1 cellular context compared by ENCODE assay signal in the genomic region with DNA sequence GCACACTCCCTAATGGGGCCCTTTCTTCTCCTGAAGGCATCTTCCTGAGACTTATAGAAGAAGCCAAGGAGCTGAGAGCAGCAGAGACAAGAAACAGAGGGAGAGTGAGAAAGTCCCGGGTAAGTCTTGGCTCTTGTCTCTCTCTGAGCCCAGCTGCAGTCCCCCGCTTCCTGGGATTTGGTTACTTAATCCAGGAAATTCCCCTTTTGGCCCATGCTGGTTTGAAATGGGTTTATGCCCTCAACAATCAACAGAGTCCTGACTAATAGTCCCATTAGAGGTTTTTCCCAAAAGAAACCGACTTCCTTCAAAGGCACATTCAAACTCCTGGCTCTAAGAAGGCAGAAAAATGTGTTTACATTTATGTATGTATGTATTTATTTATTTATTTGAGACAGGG.
TF ChIP-seq lines count a peak whose summit lies in the region.

No MANE protein-coding gene starts in this region.

TF ChIP-seq in SK-N-SH treated with all-trans-retinoic acid at 6 μM for 48 hours, 23 proteins besides CTCF, POLR2A, EP300 and RAD21 (continued from another document):
- TF ChIP-seq, protein P1, sequence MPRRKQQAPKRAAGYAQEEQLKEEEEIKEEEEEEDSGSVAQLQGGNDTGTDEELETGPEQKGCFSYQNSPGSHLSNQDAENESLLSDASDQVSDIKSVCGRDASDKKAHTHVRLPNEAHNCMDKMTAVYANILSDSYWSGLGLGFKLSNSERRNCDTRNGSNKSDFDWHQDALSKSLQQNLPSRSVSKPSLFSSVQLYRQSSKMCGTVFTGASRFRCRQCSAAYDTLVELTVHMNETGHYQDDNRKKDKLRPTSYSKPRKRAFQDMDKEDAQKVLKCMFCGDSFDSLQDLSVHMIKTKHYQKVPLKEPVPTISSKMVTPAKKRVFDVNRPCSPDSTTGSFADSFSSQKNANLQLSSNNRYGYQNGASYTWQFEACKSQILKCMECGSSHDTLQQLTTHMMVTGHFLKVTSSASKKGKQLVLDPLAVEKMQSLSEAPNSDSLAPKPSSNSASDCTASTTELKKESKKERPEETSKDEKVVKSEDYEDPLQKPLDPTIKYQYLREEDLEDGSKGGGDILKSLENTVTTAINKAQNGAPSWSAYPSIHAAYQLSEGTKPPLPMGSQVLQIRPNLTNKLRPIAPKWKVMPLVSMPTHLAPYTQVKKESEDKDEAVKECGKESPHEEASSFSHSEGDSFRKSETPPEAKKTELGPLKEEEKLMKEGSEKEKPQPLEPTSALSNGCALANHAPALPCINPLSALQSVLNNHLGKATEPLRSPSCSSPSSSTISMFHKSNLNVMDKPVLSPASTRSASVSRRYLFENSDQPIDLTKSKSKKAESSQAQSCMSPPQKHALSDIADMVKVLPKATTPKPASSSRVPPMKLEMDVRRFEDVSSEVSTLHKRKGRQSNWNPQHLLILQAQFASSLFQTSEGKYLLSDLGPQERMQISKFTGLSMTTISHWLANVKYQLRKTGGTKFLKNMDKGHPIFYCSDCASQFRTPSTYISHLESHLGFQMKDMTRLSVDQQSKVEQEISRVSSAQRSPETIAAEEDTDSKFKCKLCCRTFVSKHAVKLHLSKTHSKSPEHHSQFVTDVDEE (CRISPR knock-in tag; IDR thresholded peaks at IDR 0.05) = no peak
- TF ChIP-seq SNAI2 (CRISPR knock-in tag; IDR thresholded peaks at IDR 0.05) (no peak), ISL1 (CRISPR knock-in tag; IDR thresholded peaks at IDR 0.05) (no peak), ZNF565 (CRISPR knock-in tag; conservative IDR thresholded peaks at IDR 0.05; ENCODE audit: low read depth) (no peak), GLIS3 (CRISPR knock-in tag; IDR thresholded peaks at IDR 0.05) (no peak), ZC3H10 (CRISPR knock-in tag; IDR thresholded peaks at IDR 0.05) (no peak), ZFP30 (CRISPR knock-in tag; IDR thresholded peaks at IDR 0.05) (no peak), ARNTL (CRISPR knock-in tag; IDR thresholded peaks at IDR 0.05; ENCODE audit: borderline replicate concordance, low read depth) (no peak), TOX (CRISPR knock-in tag; IDR thresholded peaks at IDR 0.05; ENCODE audit: borderline replicate concordance) (no peak), CSDC2 (CRISPR knock-in tag; IDR thresholded peaks at IDR 0.05) (no peak)
- TF ChIP-seq, protein P2, sequence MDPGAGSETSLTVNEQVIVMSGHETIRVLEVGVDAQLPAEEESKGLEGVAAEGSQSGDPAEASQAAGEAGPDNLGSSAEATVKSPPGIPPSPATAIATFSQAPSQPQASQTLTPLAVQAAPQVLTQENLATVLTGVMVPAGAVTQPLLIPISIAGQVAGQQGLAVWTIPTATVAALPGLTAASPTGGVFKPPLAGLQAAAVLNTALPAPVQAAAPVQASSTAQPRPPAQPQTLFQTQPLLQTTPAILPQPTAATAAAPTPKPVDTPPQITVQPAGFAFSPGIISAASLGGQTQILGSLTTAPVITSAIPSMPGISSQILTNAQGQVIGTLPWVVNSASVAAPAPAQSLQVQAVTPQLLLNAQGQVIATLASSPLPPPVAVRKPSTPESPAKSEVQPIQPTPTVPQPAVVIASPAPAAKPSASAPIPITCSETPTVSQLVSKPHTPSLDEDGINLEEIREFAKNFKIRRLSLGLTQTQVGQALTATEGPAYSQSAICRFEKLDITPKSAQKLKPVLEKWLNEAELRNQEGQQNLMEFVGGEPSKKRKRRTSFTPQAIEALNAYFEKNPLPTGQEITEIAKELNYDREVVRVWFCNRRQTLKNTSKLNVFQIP (CRISPR knock-in tag; IDR thresholded peaks at IDR 0.05; ENCODE audit: borderline replicate concordance, low read depth) = no peak
